9 cellular contexts compared by ENCODE assay signal in genomic region chr6:75098709-75099108, GRCh38.
DNase-seq lines count a peak whose midpoint lies in the region; ATAC-seq and TF ChIP-seq lines count a peak whose summit lies in the region.
"Had no signal": no experiment of that assay in that cellular context is flagged by ENCODE, and none has a peak within 500 bp of the region (broad histone marks: within the 10 kb centered on the region; RNA-seq: fewer than 3 reads in every experiment).

No MANE protein-coding gene starts in this region.

- H3K4me1 Mint-ChIP-seq in activated T-cell treated with anti-CD3 and anti-CD28 coated beads, Interleukin-2, amount 50 U/mL, for 72 hours (ENCODE audit: low read depth): no peaks in the 10 kb centered on the region

- H3K27me3 Mint-ChIP-seq in activated T-cell treated with anti-CD3 and anti-CD28 coated beads, Interleukin-2, amount 50 U/mL, for 72 hours (ENCODE audit: low read depth): no peaks in the 10 kb centered on the region

- no peak overlapping the region for H3K4me3 ChIP-seq in epithelial cell of proximal tubule (ENCODE audit: low read depth, low read length)

- H3K36me3 Mint-ChIP-seq in activated T-cell treated with anti-CD3 and anti-CD28 coated beads, Interleukin-2, amount 50 U/mL, for 72 hours (ENCODE audit: insufficient read depth in 2 of 2): no peaks in the 10 kb centered on the region

- H3K27ac Mint-ChIP-seq in activated T-cell treated with anti-CD3 and anti-CD28 coated beads, Interleukin-2, amount 50 U/mL, for 72 hours: no peak overlapping the region

- H3K9me3 Mint-ChIP-seq in activated T-cell treated with anti-CD3 and anti-CD28 coated beads, Interleukin-2, amount 50 U/mL, for 72 hours: no peaks in the 10 kb centered on the region

- no peak for TF ChIP-seq CTCF in epithelial cell of proximal tubule (conservative IDR thresholded peaks at IDR 0.05; ENCODE audit: low read depth, low read length)

- H3K4me3 Mint-ChIP-seq in activated T-cell treated with anti-CD3 and anti-CD28 coated beads, Interleukin-2, amount 50 U/mL, for 72 hours: no peak overlapping the region

- DNase-seq in ACHN: peak; percentile 91
- peak; percentile 91 for DNase-seq in NCI-H226
- DNase-seq in epithelial cell of proximal tubule (ENCODE audit: low read depth): peak; percentile 89
- DNase-seq in mucosa of gallbladder (ENCODE audit: low spot score): peak; percentile 88
- DNase-seq in NCI-H2081 treated with DMSO at 0.1 percent for 48 hours (lab: John Stamatoyannopoulos, UW): no peak
- no peak for DNase-seq in activated T-cell treated with anti-CD3 and anti-CD28 coated beads, Interleukin-2, amount 50 U/mL, for 72 hours
- DNase-seq: H7 had no signal

- ATAC-seq in HG02884 (IDR thresholded peaks at IDR 0.05; ENCODE audit: unreplicated experiment): no peak
- ATAC-seq in activated T-cell treated with anti-CD3 and anti-CD28 coated beads, Interleukin-2, amount 50 U/mL, for 72 hours (replicated peaks in 1 of 2): no peak
- no peak for ATAC-seq in GM19452 (IDR thresholded peaks at IDR 0.05; ENCODE audit: unreplicated experiment)

- in situ Hi-C loops in ACHN (cut with HindIII; ENCODE audit: low pct_ligation_motif_present, low pct_unique_long_range_greater_than_20kb, low sequenced_read_pairs): no loop called here

Comparison
In these comparisons a context has a peak if more than half of its experiments do, and no peak if none do; other contexts are left out.
1. DNase-seq: peak in ACHN (single experiment), NCI-H226 (single experiment), epithelial cell of proximal tubule (single experiment) and mucosa of gallbladder (single experiment); none in NCI-H2081 treated with DMSO at 0.1 percent for 48 hours (single experiment) and activated T-cell treated with anti-CD3 and anti-CD28 coated beads, Interleukin-2, amount 50 U/mL, for 72 hours (0 of 2).